8 cellular contexts compared by ENCODE assay signal in genomic region chr2:85999131-85999831, GRCh38.
DNase-seq lines count a peak whose midpoint lies in the region; ATAC-seq and TF ChIP-seq lines count a peak whose summit lies in the region.

No MANE protein-coding gene starts in this region.

- H3K9me3 ChIP-seq in gastrocnemius medialis, result no peaks in the 10 kb centered on the region

- no peak overlapping the region for H3K4me3 ChIP-seq in gastrocnemius medialis

- H3K27ac ChIP-seq in gastrocnemius medialis, result peak overlapping the region; percentile 62 to 78 (median 70)

- TF ChIP-seq CTCF in gastrocnemius medialis (IDR thresholded peaks at IDR 0.05 in 4 of 5, conservative IDR thresholded peaks at IDR 0.05 in 1 of 5), result no peak

- in situ Hi-C loops in gastrocnemius medialis (cut with MboI; ENCODE audit: low sequenced_read_pairs in 4 of 4) (no loop called here), ACHN (cut with HindIII; ENCODE audit: low pct_ligation_motif_present, low pct_unique_long_range_greater_than_20kb, low sequenced_read_pairs) (no loop called here)

- intact Hi-C loops in gastrocnemius medialis (cut with DNase I; ENCODE audit: low total_unique reads), result loop anchor here (2.0 kb wide), 1 partner anchor 14 kb away; no protein-coding TSS in a partner anchor

- DNase-seq in AG20443 (ENCODE audit: low spot score) (peak; percentile 45), GM19240 (ENCODE audit: insufficient read length, low spot score) (peak; percentile 48), gastrocnemius medialis (no peak), ACHN (no peak), NCI-H1417 (lab: John Stamatoyannopoulos, UW) (no peak)
- peak; percentile 20 to 32 for DNase-seq in activated CD4-positive, alpha-beta T cell treated with anti-CD3 and anti-CD28 coated beads for 4 hours

- H3K4me1 ChIP-seq in gastrocnemius medialis, result peaks cover 21 to 32% of the 10 kb centered on the region in 2 donors

- H3K36me3 ChIP-seq in gastrocnemius medialis, result no peaks in the 10 kb centered on the region

- no peaks in the 10 kb centered on the region for H3K27me3 ChIP-seq in gastrocnemius medialis

- TF ChIP-seq POLR2A in gastrocnemius medialis (IDR thresholded peaks at IDR 0.05), result no peak

- ATAC-seq in HG03378 (IDR thresholded peaks at IDR 0.05; ENCODE audit: unreplicated experiment), result peak; percentile 70
- ATAC-seq in esophagus mucosa, result peak; percentile 25
- no peak for ATAC-seq in gastrocnemius medialis

Comparison
In these comparisons a context has a peak if more than half of its experiments do, and no peak if none do; other contexts are left out.
1. DNase-seq: peak in AG20443 (single experiment), GM19240 (single experiment) and activated CD4-positive, alpha-beta T cell treated with anti-CD3 and anti-CD28 coated beads for 4 hours (2 of 2); none in gastrocnemius medialis (0 of 2), ACHN (single experiment) and NCI-H1417 (0 of 3).
2. ATAC-seq: peak in HG03378 (single experiment) and esophagus mucosa (single experiment); none in gastrocnemius medialis (0 of 2).